Comparison of ENCODE assay signal across 8 cellular contexts in the genomic region with DNA sequence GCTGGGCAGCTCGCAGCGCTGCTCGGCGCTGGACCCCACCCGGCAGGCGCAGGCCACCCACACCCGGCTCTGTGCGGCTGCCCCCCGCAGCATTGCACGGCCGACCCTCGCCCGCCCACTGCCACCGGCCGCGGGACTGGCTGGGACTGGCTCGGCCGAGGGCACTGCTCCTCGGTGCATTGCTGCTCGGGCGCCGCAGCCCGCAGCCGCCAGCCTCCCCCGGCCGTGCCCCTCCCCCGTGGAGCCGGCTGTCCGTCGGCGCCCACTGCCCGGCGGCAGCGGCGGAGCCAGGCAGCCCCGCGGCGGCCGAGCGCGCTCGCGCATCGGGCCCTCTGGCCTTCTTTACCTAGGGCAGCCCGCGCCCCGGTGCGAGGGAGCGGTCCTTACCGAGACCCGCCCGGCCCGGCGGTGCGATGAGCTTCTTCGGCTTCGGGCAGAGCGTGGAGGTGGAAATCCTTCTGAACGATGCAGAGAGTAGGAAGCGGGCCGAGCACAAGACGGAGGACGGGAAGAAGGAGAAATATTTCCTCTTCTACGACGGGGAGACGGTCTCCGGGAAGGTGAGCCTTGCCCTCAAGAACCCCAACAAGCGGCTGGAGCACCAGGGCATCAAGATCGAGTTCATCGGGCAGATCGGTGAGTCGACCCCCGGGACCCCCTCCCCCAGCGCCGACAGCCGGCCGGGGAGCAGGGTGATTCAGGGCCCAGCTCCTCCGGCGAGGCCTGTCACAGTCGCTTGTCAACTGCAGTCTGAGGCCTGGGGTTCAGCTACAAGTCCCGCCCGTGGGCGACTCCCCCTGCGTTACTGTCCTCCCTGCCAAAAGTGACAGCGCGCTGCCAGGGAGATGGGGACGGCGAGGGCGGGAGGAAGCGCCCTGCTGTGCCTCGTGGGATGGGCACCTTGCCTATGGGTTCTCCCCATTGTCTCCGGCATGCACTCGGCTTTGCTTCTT. TPM values are rescaled to one million over a fixed set of nuclear protein-coding genes. Genes with fewer than 3 reads are reported as not detected.
A peak's percentile ranks its signal among the peaks of the same experiment; 100 is the strongest.
DNase-seq lines count a peak whose midpoint lies in the region; ATAC-seq lines count a peak whose summit lies in the region.

No MANE protein-coding gene starts in this region.

- H3K23ac ChIP-seq in mesenchymal stem cell (ENCODE audit: low read length in 2 of 2), result peak overlapping the region in 1 of 2 experiments; percentile 97

- peaks cover 12% of the 10 kb centered on the region for H3K4me1 ChIP-seq in mesenchymal stem cell (ENCODE audit: control insufficient read depth, insufficient read depth, low read depth, low read length)

- no peaks in the 10 kb centered on the region for H3K9me3 Mint-ChIP-seq in activated CD4-positive, alpha-beta memory T cell treated with anti-CD3 and anti-CD28 coated beads for 36 hours

- H3K36me3 Mint-ChIP-seq in activated CD4-positive, alpha-beta memory T cell treated with anti-CD3 and anti-CD28 coated beads for 36 hours, result peaks cover 17% of the 10 kb centered on the region

- peaks cover 21% of the 10 kb centered on the region for H3K79me1 ChIP-seq in mesenchymal stem cell (replicated peaks; ENCODE audit: low read length, poor library complexity, severe bottlenecking)

- POLR2A ChIA-PET in activated CD4-positive, alpha-beta memory T cell treated with anti-CD3 and anti-CD28 coated beads for 36 hours (lab: Charles Lee), result interaction anchor here (0.8 to 5.6 kb wide), 14 partner anchors 8 to 280 kb away, joined by 3 to 67 read pairs (median 5); a partner anchor contains a TSS

- H3K4ac ChIP-seq in mesenchymal stem cell (ENCODE audit: low read depth in 1 of 2, low read length in 2 of 2), result peak overlapping the region; percentile 71 to 95

- H3K4me1 Mint-ChIP-seq in activated CD4-positive, alpha-beta memory T cell treated with anti-CD3 and anti-CD28 coated beads for 36 hours (ENCODE audit: low read depth), result peaks cover 63% of the 10 kb centered on the region

- H2BK12ac ChIP-seq in mesenchymal stem cell (ENCODE audit: low read length in 2 of 2), result peak overlapping the region; percentile 22 to 74

- peak overlapping the region; percentile 98 to 99 for H3K4me3 ChIP-seq in mesenchymal stem cell (ENCODE audit: insufficient read depth in 1 of 2, low read depth in 1 of 2, low read length in 2 of 2)

- peak overlapping the region; percentile 92 for H4K91ac ChIP-seq in mesenchymal stem cell (ENCODE audit: low read length)

- H3K4me3 Mint-ChIP-seq in activated CD4-positive, alpha-beta memory T cell treated with anti-CD3 and anti-CD28 coated beads for 36 hours, result peak overlapping the region; percentile 98

- peak overlapping the region; percentile 98 to 99 for H3K18ac ChIP-seq in mesenchymal stem cell (ENCODE audit: low read depth in 1 of 2, low read length in 2 of 2)

- under 1% methylated on average over 87 of the region's 93 CpGs for WGBS in mesenchymal stem cell

- no peak overlapping the region for H2BK15ac ChIP-seq in mesenchymal stem cell (ENCODE audit: low read depth, poor library complexity, severe bottlenecking)

- H3K9ac ChIP-seq in mesenchymal stem cell (ENCODE audit: low read length), result peak overlapping the region; percentile 100

- peak overlapping the region; percentile 56 for H3K27ac ChIP-seq in mesenchymal stem cell (ENCODE audit: low read length, poor library complexity, severe bottlenecking)

- CTCF ChIA-PET in activated CD4-positive, alpha-beta memory T cell treated with anti-CD3 and anti-CD28 coated beads for 36 hours (lab: Charles Lee), result interaction anchor here (0.8 to 2.8 kb wide), 14 partner anchors 9 to 297 kb away, joined by 3 to 12 read pairs (median 5); a partner anchor contains a TSS

- H2BK5ac ChIP-seq in mesenchymal stem cell (ENCODE audit: low read depth, low read length, poor library complexity, severe bottlenecking), result no peak overlapping the region

- H3K27me3 ChIP-seq in mesenchymal stem cell (ENCODE audit: control insufficient read depth in 1 of 2, insufficient read depth in 1 of 2, low read length in 2 of 2), result no peaks in the 10 kb centered on the region

- peak; percentile 13 for ATAC-seq in HG02943 (IDR thresholded peaks at IDR 0.05; ENCODE audit: low read depth, unreplicated experiment)

- peak overlapping the region; percentile 92 for H3K4me2 ChIP-seq in mesenchymal stem cell (ENCODE audit: low read length, poor library complexity, severe bottlenecking)

- H4K8ac ChIP-seq in mesenchymal stem cell (ENCODE audit: low read length), result peak overlapping the region; percentile 66

- DNase-seq in NCI-H2196 (lab: John Stamatoyannopoulos, UW; ENCODE audit: unreplicated experiment) (peak; percentile 6), NCI-H2196 treated with DMSO at 0.1 percent for 48 hours (lab: John Stamatoyannopoulos, UW; ENCODE audit: unreplicated experiment) (no peak), NCI-H2171 treated with DMSO at 0.1 percent for 48 hours (lab: John Stamatoyannopoulos, UW) (peak; percentile 38), mesenchymal stem cell (peak; percentile 53)
- DNase-seq in activated CD4-positive, alpha-beta memory T cell treated with anti-CD3 and anti-CD28 coated beads for 36 hours, result peak; percentile 83
- peak; percentile 23 for DNase-seq in effector CD4-positive, alpha-beta T cell
- peak; percentile 36 for DNase-seq in stimulated activated CD8-positive, alpha-beta memory T cell treated with anti-CD3 and anti-CD28 coated beads, Interleukin-15, amount 100 ng/mL, for 24 hours (ENCODE audit: low read depth)

- intact Hi-C loops in activated CD4-positive, alpha-beta memory T cell treated with anti-CD3 and anti-CD28 coated beads for 36 hours (cut with micrococcal nuclease), result loop anchor here (1.0 to 10.0 kb wide), 8 partner anchors 23 to 297 kb away; a partner anchor contains a TSS

- H3K27me3 Mint-ChIP-seq in activated CD4-positive, alpha-beta memory T cell treated with anti-CD3 and anti-CD28 coated beads for 36 hours, result no peaks in the 10 kb centered on the region

- H3K9me3 ChIP-seq in mesenchymal stem cell (ENCODE audit: control insufficient read depth, low read length), result no peaks in the 10 kb centered on the region

- peak overlapping the region in 1 of 2 experiments; percentile 100 for H3K14ac ChIP-seq in mesenchymal stem cell (ENCODE audit: low read length in 2 of 2)

- peak overlapping the region; percentile 71 for H2BK120ac ChIP-seq in mesenchymal stem cell (ENCODE audit: low read depth, low read length)

- H3K27ac Mint-ChIP-seq in activated CD4-positive, alpha-beta memory T cell treated with anti-CD3 and anti-CD28 coated beads for 36 hours, result peak overlapping the region; percentile 92

- H2AFZ ChIP-seq in mesenchymal stem cell (ENCODE audit: low read depth, low read length), result peak overlapping the region; percentile 95

- peaks cover 0 to 10% of the 10 kb centered on the region in 2 experiments for H3K36me3 ChIP-seq in mesenchymal stem cell (ENCODE audit: control insufficient read depth in 1 of 2, insufficient read depth in 2 of 2, low read depth in 1 of 2, low read length in 2 of 2)

- H2AK5ac ChIP-seq in mesenchymal stem cell (ENCODE audit: low read length, severe bottlenecking), result no peak overlapping the region

RNA-seq across cellular contexts. Expression of a gene that starts 0.5 kb away (rescaled TPM):
- 10 to 100 TPM; 36.2 to 38.8 TPM for total RNA-seq in activated CD4-positive, alpha-beta memory T cell treated with anti-CD3 and anti-CD28 coated beads for 36 hours
- polyA plus RNA-seq in mesenchymal stem cell (2013, experiment 1 of 2), result 35.7 TPM
- polyA plus RNA-seq in mesenchymal stem cell (2013, experiment 2 of 2), result 35.5 TPM

RNA-seq across cellular contexts. Expression of a gene that starts 1.2 kb away (rescaled TPM):
- total RNA-seq in activated CD4-positive, alpha-beta memory T cell treated with anti-CD3 and anti-CD28 coated beads for 36 hours, result 100 to 1,000 TPM in 1 of 2 experiments, 10 to 100 TPM in 1; 94.6 to 101 TPM
- 6.7 TPM for polyA plus RNA-seq in mesenchymal stem cell (2013, experiment 1 of 2)
- polyA plus RNA-seq in mesenchymal stem cell (2013, experiment 2 of 2), result 6.5 TPM

RNA-seq across cellular contexts. Expression of a gene that starts 28.2 kb away (rescaled TPM):
- 10 to 100 TPM; 74.0 to 74.3 TPM for total RNA-seq in activated CD4-positive, alpha-beta memory T cell treated with anti-CD3 and anti-CD28 coated beads for 36 hours
- 42.7 TPM for polyA plus RNA-seq in mesenchymal stem cell (2013, experiment 1 of 2)
- polyA plus RNA-seq in mesenchymal stem cell (2013, experiment 2 of 2), result 42.4 TPM

RNA-seq across cellular contexts. Expression of a gene that starts 28.4 kb away (rescaled TPM):
- total RNA-seq in activated CD4-positive, alpha-beta memory T cell treated with anti-CD3 and anti-CD28 coated beads for 36 hours, result 10 to 100 TPM; 20.9 to 22.1 TPM
- 12.4 TPM for polyA plus RNA-seq in mesenchymal stem cell (2013, experiment 1 of 2)
- 12.3 TPM for polyA plus RNA-seq in mesenchymal stem cell (2013, experiment 2 of 2)

RNA-seq across cellular contexts. Expression of a gene that starts 51.2 kb away (rescaled TPM):
- 1 to 10 TPM; 7.1 to 8.6 TPM for total RNA-seq in activated CD4-positive, alpha-beta memory T cell treated with anti-CD3 and anti-CD28 coated beads for 36 hours
- polyA plus RNA-seq in mesenchymal stem cell (2013, experiment 1 of 2), result not detected
- not detected for polyA plus RNA-seq in mesenchymal stem cell (2013, experiment 2 of 2)
